Comparison of ENCODE assay signal across 8 cellular contexts in the genomic region with DNA sequence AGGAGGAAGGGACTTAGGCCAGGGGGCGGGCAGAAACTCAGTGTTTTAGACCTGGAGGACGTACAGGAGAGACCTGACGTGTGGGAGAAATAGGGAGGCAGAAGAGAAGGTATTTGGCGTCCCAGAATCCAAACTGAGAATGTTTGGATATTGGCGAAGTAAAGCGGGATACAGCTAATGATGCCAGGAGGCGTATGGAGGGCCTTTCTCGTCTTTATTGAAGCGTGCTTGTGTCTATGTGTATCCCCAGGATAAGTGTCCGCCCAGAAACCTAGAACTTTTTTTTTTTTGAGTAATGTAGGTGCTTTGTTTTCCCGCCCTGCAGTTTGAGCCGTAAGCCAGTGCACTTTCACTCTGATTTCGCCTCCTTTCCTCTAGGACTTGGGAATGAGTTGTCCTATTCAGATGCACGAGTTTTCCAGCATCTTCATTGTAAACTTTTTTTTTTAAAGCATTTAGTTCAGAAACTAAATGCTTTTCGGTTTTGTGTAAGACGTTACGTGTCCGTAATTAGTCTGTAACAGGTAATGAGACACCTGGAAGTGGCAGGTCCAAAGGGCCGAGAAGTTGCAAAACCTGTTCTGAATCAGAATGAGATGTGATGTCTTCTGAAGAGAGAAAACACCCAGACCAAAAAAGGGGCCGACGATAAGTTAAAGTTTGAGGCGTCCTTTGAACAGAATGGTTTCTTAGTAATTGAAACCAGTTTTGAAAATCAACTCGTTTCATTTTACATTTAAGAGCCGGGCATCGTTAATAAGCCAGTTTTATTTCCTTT. TPM values are rescaled to one million over a fixed set of nuclear protein-coding genes. Genes with fewer than 3 reads are reported as not detected.
DNase-seq lines count a peak whose midpoint lies in the region; ATAC-seq, FAIRE-seq and TF ChIP-seq lines count a peak whose summit lies in the region.

No MANE protein-coding gene starts in this region.

- no peaks in the 10 kb centered on the region for H3K9me3 ChIP-seq in A549
- no peaks in the 10 kb centered on the region for H3K9me3 ChIP-seq in adipocyte (ENCODE audit: control insufficient read depth, low read length)
- H3K9me3 ChIP-seq in iPS-18a (ENCODE audit: control insufficient read depth, low read depth, low read length): no peaks in the 10 kb centered on the region
- H3K9me3 ChIP-seq in skeletal muscle satellite cell (replicated peaks; ENCODE audit: low read length): no peaks in the 10 kb centered on the region

- peak overlapping the region; percentile 98 for H3K4me3 ChIP-seq in A549
- H3K4me3 ChIP-seq in GM12875 (ENCODE audit: low read depth, low read length): peak overlapping the region; percentile 83
- H3K4me3 ChIP-seq in adipocyte (ENCODE audit: low read length): peak overlapping the region; percentile 99
- H3K4me3 ChIP-seq in iPS-18a (ENCODE audit: low read length): peak overlapping the region; percentile 99
- peak overlapping the region; percentile 79 for H3K4me3 ChIP-seq in skeletal muscle satellite cell (ENCODE audit: low read length)

- H3K4me1 ChIP-seq in A549 (peaks cover 28% of the 10 kb centered on the region), adipocyte (ENCODE audit: control insufficient read depth, insufficient read depth, low read length) (peaks cover 15% of the 10 kb centered on the region), iPS-18a (ENCODE audit: control insufficient read depth, low read depth, low read length) (peaks cover 21% of the 10 kb centered on the region), skeletal muscle satellite cell (ENCODE audit: control insufficient read depth, insufficient read depth, low read length) (peaks cover 12% of the 10 kb centered on the region)

- no peaks in the 10 kb centered on the region for H3K36me3 ChIP-seq in adipocyte (ENCODE audit: control insufficient read depth, insufficient read depth, low read length, severe bottlenecking)
- H3K36me3 ChIP-seq in iPS-18a (ENCODE audit: control insufficient read depth, low read depth, low read length): peaks cover 4% of the 10 kb centered on the region
- no peaks in the 10 kb centered on the region for H3K36me3 ChIP-seq in skeletal muscle satellite cell (ENCODE audit: insufficient read depth, low read length)

- TF ChIP-seq EP300 in A549 (IDR thresholded peaks at IDR 0.05): no peak

- no peak for FAIRE-seq in A549 (lab: Jason Lieb, UNC)

- WGBS in A549 (ENCODE audit: missing lambda C conversion rate): 2% methylated on average over 25 of the region's 25 CpGs

- H3K27me3 ChIP-seq in adipocyte (replicated peaks; ENCODE audit: control insufficient read depth, insufficient read depth, low read length) (no peaks in the 10 kb centered on the region), iPS-18a (ENCODE audit: control insufficient read depth, insufficient read depth, low read length) (no peaks in the 10 kb centered on the region), skeletal muscle satellite cell (ENCODE audit: control insufficient read depth, insufficient read depth, low read length) (no peaks in the 10 kb centered on the region)

- TF ChIP-seq CTCF in A549 (IDR thresholded peaks at IDR 0.05): no peak
- TF ChIP-seq CTCF in GM12875 (IDR thresholded peaks at IDR 0.05; ENCODE audit: borderline replicate concordance, insufficient read depth, low read depth, low read length): no peak

- DNase-seq in A549 (ENCODE audit: low read depth in 1 of 2, low spot score in 1 of 2) (peak in 1 of 2 experiments; percentile 51), NCI-H1105 (lab: John Stamatoyannopoulos, UW) (peak; percentile 27), adipocyte (ENCODE audit: low read depth) (peak; percentile 58), NCI-H524 treated with DMSO at 0.1 percent for 48 hours (lab: John Stamatoyannopoulos, UW) (no peak)

- CTCF ChIA-PET in A549 (lab: Yijun Ruan, JAX): interaction anchor here (0.6 kb wide), 1 partner anchor 8 kb away, joined by 3 read pairs; no protein-coding TSS in a partner anchor

- TF ChIP-seq POLR2A in A549 (IDR thresholded peaks at IDR 0.05; ENCODE audit: low read length): no peak

- POLR2A ChIA-PET in A549 (lab: Yijun Ruan, JAX): interaction anchor here (1.0 to 1.4 kb wide), 2 partner anchors 13 to 1016 kb away, joined by 3 to 8 read pairs; a partner anchor contains a TSS

- H3K27ac ChIP-seq in A549 (peak overlapping the region; percentile 95 to 96), iPS-18a (ENCODE audit: low read length) (peak overlapping the region; percentile 92)

- no peak for TF ChIP-seq RAD21 in A549 (conservative IDR thresholded peaks at IDR 0.05 in 1 of 2, IDR thresholded peaks at IDR 0.05 in 1 of 2)

- H3K9ac ChIP-seq in adipocyte (ENCODE audit: low read length): peak overlapping the region; percentile 99
- peak overlapping the region; percentile 97 for H3K9ac ChIP-seq in iPS-18a (ENCODE audit: low read length)
- peak overlapping the region; percentile 93 for H3K9ac ChIP-seq in skeletal muscle satellite cell (ENCODE audit: low read depth, low read length)

- ATAC-seq in A549 (peak; percentile 47 to 62), HG02642 (IDR thresholded peaks at IDR 0.05; ENCODE audit: poor library complexity, unreplicated experiment) (peak; percentile 21)

- H3K4me2 ChIP-seq in A549 (peak overlapping the region; percentile 91), skeletal muscle satellite cell (ENCODE audit: low read length) (peak overlapping the region; percentile 83)

TF ChIP-seq in A549, 52 proteins besides CTCF, POLR2A, EP300 and RAD21:
- TF ChIP-seq, protein P1, sequence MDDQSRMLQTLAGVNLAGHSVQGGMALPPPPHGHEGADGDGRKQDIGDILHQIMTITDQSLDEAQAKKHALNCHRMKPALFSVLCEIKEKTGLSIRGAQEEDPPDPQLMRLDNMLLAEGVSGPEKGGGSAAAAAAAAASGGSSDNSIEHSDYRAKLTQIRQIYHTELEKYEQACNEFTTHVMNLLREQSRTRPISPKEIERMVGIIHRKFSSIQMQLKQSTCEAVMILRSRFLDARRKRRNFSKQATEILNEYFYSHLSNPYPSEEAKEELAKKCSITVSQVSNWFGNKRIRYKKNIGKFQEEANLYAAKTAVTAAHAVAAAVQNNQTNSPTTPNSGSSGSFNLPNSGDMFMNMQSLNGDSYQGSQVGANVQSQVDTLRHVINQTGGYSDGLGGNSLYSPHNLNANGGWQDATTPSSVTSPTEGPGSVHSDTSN (IDR thresholded peaks at IDR 0.05): no peak
- TF ChIP-seq HOXB5 (CRISPR knock-in tag; IDR thresholded peaks at IDR 0.05) (no peak), PHF8 (IDR thresholded peaks at IDR 0.05; ENCODE audit: borderline replicate concordance, low read depth) (peak; percentile 31; the same call in 1 of the 2 replicates), NR3C1 (IDR thresholded peaks at IDR 0.05) (no peak), FOSL2 (IDR thresholded peaks at IDR 0.05) (no peak), FOSL2 (CRISPR knock-in tag; IDR thresholded peaks at IDR 0.05) (no peak), HOXA7 (CRISPR knock-in tag; IDR thresholded peaks at IDR 0.05) (no peak), KDM5A (IDR thresholded peaks at IDR 0.05) (peak; percentile 41; the same call in 1 of the 2 replicates), MYC (IDR thresholded peaks at IDR 0.05; ENCODE audit: borderline replicate concordance, low read length) (no peak), SREBF2 (IDR thresholded peaks at IDR 0.05) (no peak), ZSCAN20 (CRISPR knock-in tag; IDR thresholded peaks at IDR 0.05) (no peak)

RNA-seq across cellular contexts. Expression of a gene that starts 0.7 kb away (rescaled TPM):
- 16.0 and 24.5 TPM in 2 replicates for polyA plus RNA-seq in A549 (2011; rRNA removed)
- polyA plus RNA-seq in A549 (2012; cell fraction: cytosol; rRNA removed): 2.0 and 2.5 TPM in 2 replicates
- 2.7 and 5.1 TPM in 2 replicates for polyA plus RNA-seq in A549 (2012; cell fraction: nucleus; rRNA removed)
- polyA plus RNA-seq in A549 (2017; fragmentation: RNase III; extraction: RNeasy Plus Mini Kit Qiagen cat#74134 plus additional on column Dnase treatment): 8.0 to 8.8 TPM (median 8.1 TPM) in 3 replicates
- 7.9 and 8.1 TPM in 2 replicates for polyA minus RNA-seq in A549 (2011; rRNA and poly(A)+ RNA removed)
- total RNA-seq in skeletal muscle satellite cell (2012; rRNA removed): 9.0 and 10.6 TPM in 2 replicates

RNA-seq across cellular contexts. Expression of a gene that starts 8.6 kb away (rescaled TPM):
- polyA plus RNA-seq in A549 (2011; rRNA removed) (11.7 and 14.7 TPM in 2 replicates), A549 (2017; fragmentation: RNase III; extraction: RNeasy Plus Mini Kit Qiagen cat#74134 plus additional on column Dnase treatment) (6.3 to 6.5 TPM (median 6.5 TPM) in 3 replicates)
- 2.9 and 3.0 TPM in 2 replicates for polyA plus RNA-seq in A549 (2012; cell fraction: cytosol; rRNA removed)
- 2.6 and 5.7 TPM in 2 replicates for polyA plus RNA-seq in A549 (2012; cell fraction: nucleus; rRNA removed)
- polyA minus RNA-seq in A549 (2011; rRNA and poly(A)+ RNA removed): 9.0 and 12.6 TPM in 2 replicates
- total RNA-seq in skeletal muscle satellite cell (2012; rRNA removed): 7.9 and 9.8 TPM in 2 replicates
